Comparison of ENCODE assay signal across 21 cellular contexts in the genomic region with DNA sequence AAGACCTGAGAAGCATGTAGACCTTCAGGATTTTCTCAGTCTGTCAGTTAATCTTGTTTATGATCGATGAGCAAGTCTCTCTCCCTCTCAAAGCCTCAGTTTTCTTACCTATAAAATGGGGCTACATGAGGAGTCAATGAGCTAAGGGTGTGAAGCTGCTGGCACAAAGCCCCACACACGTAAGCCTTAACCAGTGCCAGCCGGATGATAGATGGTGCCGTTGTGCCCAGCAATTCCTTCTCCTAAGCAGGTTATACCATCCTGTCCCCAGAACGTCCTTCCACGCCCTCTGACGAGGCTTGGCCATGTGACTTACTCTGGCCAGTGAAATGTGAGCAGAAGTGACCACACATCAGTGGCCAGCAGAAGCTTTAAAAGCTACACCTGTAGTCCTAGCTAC.
A peak's percentile ranks its signal among the peaks of the same experiment; 100 is the strongest.
DNase-seq lines count a peak whose midpoint lies in the region; ATAC-seq, FAIRE-seq and TF ChIP-seq lines count a peak whose summit lies in the region.
"Had no signal": no experiment of that assay in that cellular context is flagged by ENCODE, and none has a peak within 500 bp of the region (broad histone marks: within the 10 kb centered on the region; RNA-seq: fewer than 3 reads in every experiment).

No MANE protein-coding gene starts in this region.

- H4K20me1 ChIP-seq in HepG2 (ENCODE audit: insufficient read depth, low read length): no peaks in the 10 kb centered on the region

- H3K9me3 ChIP-seq in HepG2 (ENCODE audit: low read length) (no peaks in the 10 kb centered on the region), right lobe of liver (no peaks in the 10 kb centered on the region), colonic mucosa (no peaks in the 10 kb centered on the region), upper lobe of left lung (peaks cover 0 to 3% (median 1%) of the 10 kb centered on the region in 4 donors)

- DNase-seq in HepG2 (ENCODE audit: low spot score) (no peak), right lobe of liver (no peak), colonic mucosa (peak; percentile 64), mucosa of gallbladder (ENCODE audit: low spot score) (peak; percentile 55), cerebellar nuclear complex (lab: John Stamatoyannopoulos, UW) (no peak), omental fat pad (ENCODE audit: low spot score) (no peak), upper lobe of left lung (no peak), SHP77 treated with DMSO at 0.1 percent for 48 hours (lab: John Stamatoyannopoulos, UW) (no peak)
- DNase-seq: Calu3; CD4-positive, CD25-positive, alpha-beta regulatory T cell; DMS79 treated with DMSO at 0.1 percent for 48 hours; Karpas-422; NCI-H2029; NCI-H2171 treated with DMSO at 0.1 percent for 48 hours; NCI-H510A; NCI-H82 had no signal

- H3K9ac ChIP-seq in HepG2 (ENCODE audit: insufficient read depth, low read depth, low read length) (no peak overlapping the region), colonic mucosa (ENCODE audit: low read depth in 2 of 2, low read length in 2 of 2) (no peak overlapping the region)

- H3K36me3 ChIP-seq in HepG2 (replicated peaks in 1 of 2; ENCODE audit: control insufficient read depth in 1 of 2, insufficient read depth in 2 of 2, low read length in 2 of 2) (no peaks in the 10 kb centered on the region), right lobe of liver (no peaks in the 10 kb centered on the region), colonic mucosa (no peaks in the 10 kb centered on the region), upper lobe of left lung (no peaks in the 10 kb centered on the region)

- H3K4me3 ChIP-seq in HepG2 (replicated peaks in 1 of 3; ENCODE audit: insufficient read depth in 1 of 3, low read depth in 2 of 3, low read length in 3 of 3) (no peak overlapping the region), right lobe of liver (no peak overlapping the region), colonic mucosa (no peak overlapping the region), upper lobe of left lung (no peak overlapping the region)

- WGBS in HepG2 (ENCODE audit: low lambda C conversion rate): 65% methylated on average over 7 of the region's 7 CpGs
- 57% methylated on average over 7 of the region's 7 CpGs for WGBS in right lobe of liver (ENCODE audit: insufficient coverage, low coverage, low lambda C conversion rate, missing lambda C conversion rate)
- WGBS in upper lobe of left lung, 2 donors: 55 to 79% methylated on average over 7 of the region's 7 CpGs

- CTCF ChIA-PET in HepG2 (lab: Yijun Ruan, JAX; ENCODE audit: low intra/inter-chr PET ratio, low total read pairs): no interaction called here

- H3K4me2 ChIP-seq in HepG2 (ENCODE audit: low read depth, low read length): no peak overlapping the region

- H3K27me3 ChIP-seq in HepG2 (ENCODE audit: control insufficient read depth in 1 of 2, insufficient read depth in 2 of 2, low read length in 2 of 2): peaks cover under 1 to 19% of the 10 kb centered on the region in 2 experiments; a peak in 4 of 5 replicates
- no peaks in the 10 kb centered on the region for H3K27me3 ChIP-seq in right lobe of liver
- H3K27me3 ChIP-seq in colonic mucosa: peaks cover 21% of the 10 kb centered on the region
- peaks cover 0 to 11% (median 3%) of the 10 kb centered on the region in 4 donors for H3K27me3 ChIP-seq in upper lobe of left lung

- no peak overlapping the region for H3K27ac ChIP-seq in HepG2 (ENCODE audit: extremely low read length, insufficient read depth, low read length)
- H3K27ac ChIP-seq in right lobe of liver: no peak overlapping the region
- no peak overlapping the region for H3K27ac ChIP-seq in colonic mucosa
- H3K27ac ChIP-seq in upper lobe of left lung: no peak overlapping the region

- in situ Hi-C loops in HepG2 (cut with HindIII; ENCODE audit: extremely low pct_ligation_motif_present, low pct_unique_long_range_greater_than_20kb): no loop called here

- no peak overlapping the region for H2AFZ ChIP-seq in HepG2 (ENCODE audit: low read length)

- ATAC-seq in HepG2 (no peak), right lobe of liver (no peak), omental fat pad (ENCODE audit: low FRiP score) (no peak), upper lobe of left lung (ENCODE audit: low FRiP score in 2 of 2) (no peak)
- ATAC-seq: Right ventricle myocardium inferior, SK-N-SH treated with all-trans-retinoic acid at 6 μM for 48 hours had no signal

- TF ChIP-seq CTCF in HepG2 (CRISPR knock-in tag; IDR thresholded peaks at IDR 0.05) (no peak), right lobe of liver (IDR thresholded peaks at IDR 0.05) (no peak), colonic mucosa (IDR thresholded peaks at IDR 0.05) (no peak), omental fat pad (IDR thresholded peaks at IDR 0.05) (no peak), upper lobe of left lung (IDR thresholded peaks at IDR 0.05) (no peak)

- POLR2A ChIA-PET in HepG2 (lab: Yijun Ruan, JAX): interaction anchor here (0.7 to 2.8 kb wide), 2 partner anchors 17 to 138 kb away, joined by 3 to 38 read pairs; no protein-coding TSS in a partner anchor

- TF ChIP-seq POLR2A in HepG2 (IDR thresholded peaks at IDR 0.05; ENCODE audit: insufficient read depth in 1 of 2, low read depth in 2 of 2, low read length in 2 of 2): no peak
- no peak for TF ChIP-seq POLR2A in right lobe of liver (IDR thresholded peaks at IDR 0.05)
- no peak for TF ChIP-seq POLR2A in upper lobe of left lung (IDR thresholded peaks at IDR 0.05)

- H3K4me1 ChIP-seq in HepG2 (ENCODE audit: insufficient read depth, low read length) (peaks cover 54% of the 10 kb centered on the region), right lobe of liver (peaks cover 0 to 28% (median 7%) of the 10 kb centered on the region in 4 donors), colonic mucosa (peaks cover 14% of the 10 kb centered on the region), upper lobe of left lung (peaks cover 15 to 20% (median 17%) of the 10 kb centered on the region in 4 donors)

- FAIRE-seq in HepG2 (lab: Jason Lieb, UNC): no peak
- FAIRE-seq: A204.1, G401.6, GM12891 had no signal

- no peaks in the 10 kb centered on the region for H3K79me2 ChIP-seq in HepG2 (ENCODE audit: insufficient read depth, low read length)

- TF ChIP-seq EP300 in HepG2 (IDR thresholded peaks at IDR 0.05; ENCODE audit: low read depth in 2 of 2, low read length in 2 of 2) (no peak), HepG2 (CRISPR knock-in tag; IDR thresholded peaks at IDR 0.05; ENCODE audit: borderline replicate concordance) (no peak), upper lobe of left lung (IDR thresholded peaks at IDR 0.05) (no peak)

- intact Hi-C loops in HepG2 (cut with micrococcal nuclease; ENCODE audit: unreplicated experiment) (no loop called here), right lobe of liver (cut with DNase I) (no loop called here), colonic mucosa (cut with DNase I) (no loop called here)

- BruUV-seq in HepG2 (replicated peaks; lab: Mats Ljungman, UMichigan): no TSS peak

- TF ChIP-seq RAD21 in HepG2 (CRISPR knock-in tag; IDR thresholded peaks at IDR 0.05): no peak

TF ChIP-seq in HepG2, 621 proteins besides CTCF, POLR2A, EP300 and RAD21:
- TF ChIP-seq SMYD3 (CRISPR knock-in tag; IDR thresholded peaks at IDR 0.05): no peak
- peak; percentile 43; the same call in 1 of the 2 replicates for TF ChIP-seq ZMYM3 (CRISPR knock-in tag; IDR thresholded peaks at IDR 0.05)
- TF ChIP-seq ZSCAN31 (CRISPR knock-in tag; IDR thresholded peaks at IDR 0.05; ENCODE audit: low read depth): no peak
- TF ChIP-seq ZNF629 (CRISPR knock-in tag; conservative IDR thresholded peaks at IDR 0.05): peak; percentile 93
- no peak for TF ChIP-seq HDAC1 (CRISPR knock-in tag; IDR thresholded peaks at IDR 0.05)
- TF ChIP-seq MIER2 (CRISPR knock-in tag; IDR thresholded peaks at IDR 0.05): no peak
- no peak for TF ChIP-seq ZNF720 (CRISPR knock-in tag; IDR thresholded peaks at IDR 0.05)
- TF ChIP-seq, protein P1, sequence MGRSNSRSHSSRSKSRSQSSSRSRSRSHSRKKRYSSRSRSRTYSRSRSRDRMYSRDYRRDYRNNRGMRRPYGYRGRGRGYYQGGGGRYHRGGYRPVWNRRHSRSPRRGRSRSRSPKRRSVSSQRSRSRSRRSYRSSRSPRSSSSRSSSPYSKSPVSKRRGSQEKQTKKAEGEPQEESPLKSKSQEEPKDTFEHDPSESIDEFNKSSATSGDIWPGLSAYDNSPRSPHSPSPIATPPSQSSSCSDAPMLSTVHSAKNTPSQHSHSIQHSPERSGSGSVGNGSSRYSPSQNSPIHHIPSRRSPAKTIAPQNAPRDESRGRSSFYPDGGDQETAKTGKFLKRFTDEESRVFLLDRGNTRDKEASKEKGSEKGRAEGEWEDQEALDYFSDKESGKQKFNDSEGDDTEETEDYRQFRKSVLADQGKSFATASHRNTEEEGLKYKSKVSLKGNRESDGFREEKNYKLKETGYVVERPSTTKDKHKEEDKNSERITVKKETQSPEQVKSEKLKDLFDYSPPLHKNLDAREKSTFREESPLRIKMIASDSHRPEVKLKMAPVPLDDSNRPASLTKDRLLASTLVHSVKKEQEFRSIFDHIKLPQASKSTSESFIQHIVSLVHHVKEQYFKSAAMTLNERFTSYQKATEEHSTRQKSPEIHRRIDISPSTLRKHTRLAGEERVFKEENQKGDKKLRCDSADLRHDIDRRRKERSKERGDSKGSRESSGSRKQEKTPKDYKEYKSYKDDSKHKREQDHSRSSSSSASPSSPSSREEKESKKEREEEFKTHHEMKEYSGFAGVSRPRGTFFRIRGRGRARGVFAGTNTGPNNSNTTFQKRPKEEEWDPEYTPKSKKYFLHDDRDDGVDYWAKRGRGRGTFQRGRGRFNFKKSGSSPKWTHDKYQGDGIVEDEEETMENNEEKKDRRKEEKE (IDR thresholded peaks at IDR 0.05): no peak
- no peak for TF ChIP-seq WIZ (CRISPR knock-in tag; IDR thresholded peaks at IDR 0.05)
- no peak for TF ChIP-seq SP1 (IDR thresholded peaks at IDR 0.05)
- TF ChIP-seq SP1 (CRISPR knock-in tag; IDR thresholded peaks at IDR 0.05): no peak
- TF ChIP-seq ZBTB20 (CRISPR knock-in tag; IDR thresholded peaks at IDR 0.05; ENCODE audit: borderline replicate concordance, low read depth): no peak

Comparison
In these comparisons a context has a peak if more than half of its experiments do, and no peak if none do; other contexts are left out.
1. DNase-seq: peak in colonic mucosa (single experiment) and mucosa of gallbladder (single experiment); none in HepG2 (single experiment), right lobe of liver (0 of 3), cerebellar nuclear complex (0 of 2), omental fat pad (single experiment), upper lobe of left lung (0 of 2) and SHP77 treated with DMSO at 0.1 percent for 48 hours (single experiment).